Comparison of ENCODE assay signal across 12 cellular contexts in genomic region chr2:148670773-148671172, GRCh38. TPM values are rescaled to one million over a fixed set of nuclear protein-coding genes. Genes with fewer than 3 reads are reported as not detected.
DNase-seq lines count a peak whose midpoint lies in the region; ATAC-seq and TF ChIP-seq lines count a peak whose summit lies in the region.
"Had no signal": no experiment of that assay in that cellular context is flagged by ENCODE, and none has a peak within 500 bp of the region (broad histone marks: within the 10 kb centered on the region; RNA-seq: fewer than 3 reads in every experiment).

No MANE protein-coding gene starts in this region.

- H3K36me3 Mint-ChIP-seq in activated naive CD8-positive, alpha-beta T cell = peaks cover 8% of the 10 kb centered on the region
- peaks cover 15% of the 10 kb centered on the region for H3K36me3 Mint-ChIP-seq in activated naive CD8-positive, alpha-beta T cell treated with anti-CD3 and anti-CD28 coated beads for 36 hours
- peaks cover 10% of the 10 kb centered on the region for H3K36me3 Mint-ChIP-seq in type B pancreatic cell

- H3K4me3 Mint-ChIP-seq in activated naive CD8-positive, alpha-beta T cell = peak overlapping the region; percentile 42
- H3K4me3 Mint-ChIP-seq in activated naive CD8-positive, alpha-beta T cell treated with anti-CD3 and anti-CD28 coated beads for 36 hours = no peak overlapping the region
- H3K4me3 Mint-ChIP-seq in type B pancreatic cell = no peak overlapping the region

- H3K27ac Mint-ChIP-seq in activated naive CD8-positive, alpha-beta T cell = no peak overlapping the region
- H3K27ac Mint-ChIP-seq in activated naive CD8-positive, alpha-beta T cell treated with anti-CD3 and anti-CD28 coated beads for 36 hours = no peak overlapping the region
- peak overlapping the region; percentile 47 for H3K27ac Mint-ChIP-seq in type B pancreatic cell

- no peak for DNase-seq in activated naive CD8-positive, alpha-beta T cell treated with anti-CD3 and anti-CD28 coated beads for 36 hours
- DNase-seq in RKO (ENCODE audit: low spot score) (peak; percentile 39), glomerular visceral epithelial cell (ENCODE audit: extremely low spot score) (peak; percentile 45), type B pancreatic cell (ENCODE audit: extremely low spot score, unreplicated experiment) (no peak)
- DNase-seq: hippocampal formation, left ventricle myocardium inferior, NCI-H748 treated with DMSO at 0.1 percent for 48 hours, Peyer's patch had no signal

- peaks cover 6% of the 10 kb centered on the region for H3K9me3 Mint-ChIP-seq in activated naive CD8-positive, alpha-beta T cell (ENCODE audit: low read depth)
- H3K9me3 Mint-ChIP-seq in activated naive CD8-positive, alpha-beta T cell treated with anti-CD3 and anti-CD28 coated beads for 36 hours = peaks cover 11% of the 10 kb centered on the region
- peaks cover 6% of the 10 kb centered on the region for H3K9me3 Mint-ChIP-seq in type B pancreatic cell

- ATAC-seq in HG03439 (IDR thresholded peaks at IDR 0.05; ENCODE audit: unreplicated experiment) (no peak), GM21529 (IDR thresholded peaks at IDR 0.05; ENCODE audit: unreplicated experiment) (no peak), GM21515 (IDR thresholded peaks at IDR 0.05; ENCODE audit: unreplicated experiment) (no peak)

- no peak for TF ChIP-seq CTCF in type B pancreatic cell (conservative IDR thresholded peaks at IDR 0.05)

- H3K27me3 Mint-ChIP-seq in activated naive CD8-positive, alpha-beta T cell = no peaks in the 10 kb centered on the region
- no peaks in the 10 kb centered on the region for H3K27me3 Mint-ChIP-seq in activated naive CD8-positive, alpha-beta T cell treated with anti-CD3 and anti-CD28 coated beads for 36 hours
- H3K27me3 Mint-ChIP-seq in type B pancreatic cell = no peaks in the 10 kb centered on the region

- H3K4me1 Mint-ChIP-seq in activated naive CD8-positive, alpha-beta T cell (ENCODE audit: low read depth) = peaks cover 86% of the 10 kb centered on the region
- peaks cover 69% of the 10 kb centered on the region for H3K4me1 Mint-ChIP-seq in activated naive CD8-positive, alpha-beta T cell treated with anti-CD3 and anti-CD28 coated beads for 36 hours
- H3K4me1 Mint-ChIP-seq in type B pancreatic cell (ENCODE audit: unreplicated experiment) = peaks cover 35% of the 10 kb centered on the region

RNA-seq across cellular contexts. Expression of gene EPC2, which starts 26.2 kb away (rescaled TPM):
- total RNA-seq in activated naive CD8-positive, alpha-beta T cell treated with anti-CD3 and anti-CD28 coated beads for 36 hours = 10 to 100 TPM; 23.9 to 28.5 TPM
- total RNA-seq in type B pancreatic cell (ENCODE audit: low replicate concordance) = 34.8 and 35.9 TPM in 2 replicates

Comparison
In these comparisons a context has a peak if more than half of its experiments do, and no peak if none do; other contexts are left out.
1. DNase-seq: peak in RKO (single experiment) and glomerular visceral epithelial cell (single experiment); none in activated naive CD8-positive, alpha-beta T cell treated with anti-CD3 and anti-CD28 coated beads for 36 hours (single experiment) and type B pancreatic cell (single experiment).